Comparison of ENCODE assay signal across 11 cellular contexts in the genomic region with DNA sequence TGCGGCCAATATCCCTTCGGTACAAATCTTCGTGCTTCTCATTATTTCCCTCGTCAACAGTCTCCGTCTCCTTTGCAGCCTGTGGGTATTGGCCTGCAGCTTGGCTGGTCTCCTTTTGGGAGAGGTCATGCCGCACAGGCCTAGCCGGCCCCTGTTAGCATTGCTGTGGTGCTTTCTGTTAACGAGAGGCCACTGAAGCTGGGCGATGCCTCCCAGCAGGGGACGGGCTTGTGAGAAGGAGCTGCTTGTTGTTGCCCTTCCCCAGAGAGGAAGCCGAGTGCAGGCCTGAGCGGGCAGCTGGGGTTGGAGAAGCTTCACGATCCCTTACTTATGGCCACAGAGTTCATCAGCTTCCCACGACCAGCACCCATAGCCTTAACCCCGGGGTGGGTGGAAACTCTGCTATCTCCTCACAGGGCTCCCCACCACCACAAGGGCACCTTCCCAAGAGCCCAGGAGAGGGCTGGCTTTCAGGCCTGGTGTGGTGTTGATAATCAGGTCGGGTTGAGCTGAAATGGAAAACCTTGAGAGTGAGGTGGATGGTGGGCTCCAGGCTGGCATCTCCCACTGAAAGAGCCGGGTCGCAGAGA.
DNase-seq lines count a peak whose midpoint lies in the region; ATAC-seq and TF ChIP-seq lines count a peak whose summit lies in the region.
"Had no signal": no experiment of that assay in that cellular context is flagged by ENCODE, and none has a peak within 500 bp of the region (broad histone marks: within the 10 kb centered on the region; RNA-seq: fewer than 3 reads in every experiment).

No MANE protein-coding gene starts in this region.

- H3K36me3 ChIP-seq in SJCRH30 (no peaks in the 10 kb centered on the region), cardiac muscle cell (no peaks in the 10 kb centered on the region), thyroid gland (no peaks in the 10 kb centered on the region)

- intact Hi-C loops in thyroid gland (cut with DNase I): no loop called here

- H3K9me3 Mint-ChIP-seq in nephron progenitor cell: no peaks in the 10 kb centered on the region

- no peaks in the 10 kb centered on the region for H3K27me3 ChIP-seq in SJCRH30
- no peaks in the 10 kb centered on the region for H3K27me3 ChIP-seq in cardiac muscle cell
- H3K27me3 ChIP-seq in thyroid gland: no peaks in the 10 kb centered on the region

- no peak for TF ChIP-seq CTCF in cardiac muscle cell (IDR thresholded peaks at IDR 0.05; ENCODE audit: low read depth, low read length)
- TF ChIP-seq CTCF in nephron progenitor cell (IDR thresholded peaks at IDR 0.05): no peak
- TF ChIP-seq CTCF in thyroid gland (IDR thresholded peaks at IDR 0.05): no peak

- peak overlapping the region; percentile 45 for H3K4me3 ChIP-seq in SJCRH30
- H3K4me3 ChIP-seq in cardiac muscle cell: no peak overlapping the region
- H3K4me3 ChIP-seq in thyroid gland (replicated peaks in 1 of 3): no peak overlapping the region

- peaks cover 8% of the 10 kb centered on the region for H3K36me3 Mint-ChIP-seq in nephron progenitor cell (ENCODE audit: low read depth)

- H3K27ac ChIP-seq in SJCRH30 (peak overlapping the region; percentile 99), cardiac muscle cell (peak overlapping the region; percentile 41), thyroid gland (peak overlapping the region; percentile 90 to 95 (median 94))

- peak overlapping the region; percentile 4 for H3K4me3 Mint-ChIP-seq in nephron progenitor cell

- peaks cover 3% of the 10 kb centered on the region for H3K27me3 Mint-ChIP-seq in nephron progenitor cell (ENCODE audit: low read depth, poor library complexity)

- 52 to 73% methylated on average over 12 to 16 of the region's 18 CpGs for WGBS in thyroid gland, 2 donors

- no peak for ATAC-seq in HG02885 (IDR thresholded peaks at IDR 0.05; ENCODE audit: poor library complexity, unreplicated experiment)
- no peak for ATAC-seq in GM19463 (IDR thresholded peaks at IDR 0.05; ENCODE audit: unreplicated experiment)

- H3K4me1 ChIP-seq in SJCRH30 (peaks cover 54% of the 10 kb centered on the region), cardiac muscle cell (ENCODE audit: low read depth) (peaks cover 38% of the 10 kb centered on the region), thyroid gland (peaks cover 63 to 84% of the 10 kb centered on the region in 2 donors)

- peak overlapping the region; percentile 98 for H3K27ac Mint-ChIP-seq in nephron progenitor cell

- DNase-seq in SJCRH30: peak; percentile 78 to 83
- no peak for DNase-seq in cardiac muscle cell (ENCODE audit: low read depth in 1 of 2, low spot score in 1 of 2)
- DNase-seq in nephron progenitor cell: no peak
- peak; percentile 60 to 70 for DNase-seq in thyroid gland
- no peak for DNase-seq in NCI-H2171 treated with DMSO at 0.1 percent for 48 hours (lab: John Stamatoyannopoulos, UW)
- no peak for DNase-seq in activated CD8-positive, alpha-beta memory T cell treated with anti-CD3 and anti-CD28 coated beads, Interleukin-2, amount 50 U/mL, for 48 hours
- DNase-seq: activated effector memory CD4-positive, alpha-beta T cell treated with Interleukin-2 at 50 U/mL for 16 hours; cortex of kidney; NCI-H2107 had no signal

- TF ChIP-seq POLR2A in thyroid gland (IDR thresholded peaks at IDR 0.05): no peak

- H3K9me3 ChIP-seq in SJCRH30 (replicated peaks) (no peaks in the 10 kb centered on the region), cardiac muscle cell (ENCODE audit: low read depth) (no peaks in the 10 kb centered on the region), thyroid gland (no peaks in the 10 kb centered on the region)

- peaks cover 91% of the 10 kb centered on the region for H3K4me1 Mint-ChIP-seq in nephron progenitor cell

Comparison
In these comparisons a context has a peak if more than half of its experiments do, and no peak if none do; other contexts are left out.
1. DNase-seq: peak in SJCRH30 (2 of 2) and thyroid gland (2 of 2); none in cardiac muscle cell (0 of 2), nephron progenitor cell (single experiment), NCI-H2171 treated with DMSO at 0.1 percent for 48 hours (single experiment) and activated CD8-positive, alpha-beta memory T cell treated with anti-CD3 and anti-CD28 coated beads, Interleukin-2, amount 50 U/mL, for 48 hours (single experiment).
2. H3K27ac ChIP-seq: peak in every context shown above with its lines; median percentile 99 in SJCRH30; 94 in thyroid gland; 41 in cardiac muscle cell.